In the genomic region with DNA sequence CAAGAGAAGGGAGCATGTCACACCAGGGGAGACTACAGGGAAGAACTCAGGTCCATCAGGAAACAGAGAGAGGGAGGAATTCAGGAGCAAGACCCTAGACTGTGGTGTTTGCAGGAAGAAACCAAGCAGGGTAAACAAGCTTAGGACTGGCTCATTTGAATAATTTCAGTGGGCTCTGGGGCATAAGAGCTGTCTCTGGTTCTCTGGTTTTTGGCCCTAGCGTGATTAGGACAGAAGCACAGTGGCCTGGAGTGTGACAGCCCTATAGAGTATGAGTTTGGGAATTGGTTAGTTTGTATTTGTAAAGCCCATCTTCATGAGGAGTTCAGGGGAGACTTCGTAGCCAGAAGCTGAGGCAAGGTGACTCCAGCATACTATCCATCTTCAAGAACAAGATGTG, we compare ENCODE assay signal across 3 cellular contexts.
DNase-seq lines count a peak whose midpoint lies in the region; TF ChIP-seq lines count a peak whose summit lies in the region.
"Not testable (repeated sequence)": the region's sequence is repeated elsewhere in the genome, so short reads cannot be mapped to it uniquely, and the experiment has no call there.

No MANE protein-coding gene starts in this region.

- H4K20me1 ChIP-seq in SU-DHL-6 (ENCODE audit: low read depth, low read length) = not testable (repeated sequence)

- not testable (repeated sequence) for H3K27ac ChIP-seq in HUES48 (ENCODE audit: low read depth, low read length); SU-DHL-6 (ENCODE audit: low read depth, low read length); esophagus muscularis mucosa (replicated peaks in 1 of 4)

- TF ChIP-seq POLR2A in esophagus muscularis mucosa (IDR thresholded peaks at IDR 0.05; ENCODE audit: low read depth) = not testable (repeated sequence)

- peak overlapping the region; percentile 23 for H2AFZ ChIP-seq in SU-DHL-6 (ENCODE audit: low read depth, low read length, severe bottlenecking)

- intact Hi-C loops in esophagus muscularis mucosa (cut with DNase I) = not testable (repeated sequence)

- peak; percentile 91 for DNase-seq in esophagus muscularis mucosa (ENCODE audit: extremely low spot score)

- not testable (repeated sequence) for H3K4me1 ChIP-seq in HUES48 (ENCODE audit: control insufficient read depth, insufficient read depth, low read length); esophagus muscularis mucosa

- H3K27me3 ChIP-seq in HUES48 (ENCODE audit: control insufficient read depth, insufficient read depth, low read length); SU-DHL-6 (ENCODE audit: low read length); esophagus muscularis mucosa: not testable (repeated sequence)

- not testable (repeated sequence) for H3K9ac ChIP-seq in HUES48 (ENCODE audit: low read depth, low read length); SU-DHL-6 (ENCODE audit: low read length)

- peak overlapping the region; percentile 11; the same call in 1 of the 2 replicates for H3K4me3 ChIP-seq in HUES48 (ENCODE audit: low read depth, low read length)
- not testable (repeated sequence) for H3K4me3 ChIP-seq in SU-DHL-6 (ENCODE audit: insufficient read depth, low read length, poor library complexity, severe bottlenecking); esophagus muscularis mucosa

- H3K9me3 ChIP-seq in HUES48 (ENCODE audit: control insufficient read depth, insufficient read depth, low read length) = peaks cover 57% of the 10 kb centered on the region
- H3K9me3 ChIP-seq in SU-DHL-6 (ENCODE audit: insufficient read depth, low read length); esophagus muscularis mucosa: not testable (repeated sequence)

- H3K36me3 ChIP-seq in HUES48 (ENCODE audit: control insufficient read depth, insufficient read depth, low read length); SU-DHL-6 (ENCODE audit: low read length); esophagus muscularis mucosa: not testable (repeated sequence)

- H3K9me2 ChIP-seq in SU-DHL-6 (replicated peaks; ENCODE audit: insufficient read depth, low read length) = not testable (repeated sequence)

- H3K4me2 ChIP-seq in SU-DHL-6 (ENCODE audit: low read depth, low read length, poor library complexity, severe bottlenecking) = peak overlapping the region; percentile 2

- not testable (repeated sequence) for H3K79me2 ChIP-seq in SU-DHL-6 (ENCODE audit: insufficient read depth, low read length)

- H3F3A ChIP-seq in SU-DHL-6 (ENCODE audit: insufficient read depth) = not testable (repeated sequence)

- TF ChIP-seq EP300 in esophagus muscularis mucosa (IDR thresholded peaks at IDR 0.05) = not testable (repeated sequence)

- TF ChIP-seq CTCF in SU-DHL-6 (IDR thresholded peaks at IDR 0.05; ENCODE audit: insufficient read depth, low read length, poor library complexity, severe bottlenecking); esophagus muscularis mucosa (IDR thresholded peaks at IDR 0.05): not testable (repeated sequence)

- WGBS in esophagus muscularis mucosa = 32% methylated on average over 2 of the region's 2 CpGs
